In the genomic region with DNA sequence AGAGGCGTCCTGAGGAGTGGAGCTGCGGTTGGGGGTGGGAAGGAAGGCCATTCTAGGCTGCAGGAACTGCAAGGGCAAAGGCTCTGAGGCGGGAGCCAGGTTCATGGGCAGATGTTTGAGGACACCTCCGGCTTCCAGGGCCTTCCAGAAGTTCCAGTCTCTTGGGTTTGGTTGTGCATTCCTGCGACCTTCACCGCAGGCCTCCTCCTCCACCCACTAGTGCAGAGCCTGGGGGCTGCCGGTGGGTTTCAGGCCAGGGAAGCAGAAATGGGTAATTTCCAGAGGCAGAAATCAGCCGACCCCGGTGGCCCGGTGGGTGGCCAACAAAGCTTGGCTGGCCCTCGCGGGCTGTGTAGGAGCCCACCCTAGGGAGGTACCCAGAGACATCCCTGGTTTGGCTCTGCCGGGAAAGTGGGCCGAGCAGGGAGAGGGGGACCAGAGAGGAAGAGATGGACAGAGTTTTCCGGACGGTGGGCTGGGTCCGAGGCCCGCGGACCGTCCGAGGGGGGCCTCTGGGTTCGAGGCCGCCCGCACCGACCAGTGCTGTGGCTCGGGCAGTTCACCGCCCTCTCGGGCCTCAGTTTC, we compare ENCODE assay signal across 8 cellular contexts. TPM values are rescaled to one million over a fixed set of nuclear protein-coding genes. Genes with fewer than 3 reads are reported as not detected.
DNase-seq lines count a peak whose midpoint lies in the region; ATAC-seq and TF ChIP-seq lines count a peak whose summit lies in the region.
"Had no signal": no experiment of that assay in that cellular context is flagged by ENCODE, and none has a peak within 500 bp of the region (broad histone marks: within the 10 kb centered on the region; RNA-seq: fewer than 3 reads in every experiment).

No MANE protein-coding gene starts in this region.

- no peak for DNase-seq in GM23338 (ENCODE audit: low spot score)
- DNase-seq in activated naive CD8-positive, alpha-beta T cell treated with anti-CD3 and anti-CD28 coated beads for 36 hours, result no peak
- DNase-seq in hypothalamus (lab: John Stamatoyannopoulos, UW), result no peak
- DNase-seq in NK-92 (lab: John Stamatoyannopoulos, UW; ENCODE audit: unreplicated experiment), result no peak
- DNase-seq: KG1 had no signal

- H3K4me1 Mint-ChIP-seq in GM23338, result peaks cover 27% of the 10 kb centered on the region
- peaks cover 30% of the 10 kb centered on the region for H3K4me1 Mint-ChIP-seq in activated naive CD8-positive, alpha-beta T cell treated with anti-CD3 and anti-CD28 coated beads for 36 hours
- peaks cover 40% of the 10 kb centered on the region for H3K4me1 Mint-ChIP-seq in stimulated activated memory B cell treated with anti-CD40 and anti-IgM and Interleukin-4, amounts not matched to agents 10 μg/mL and 1 μg/mL and 100 μg/mL, for 72 hours

- H3K9me2 ChIP-seq in GM23338 (ENCODE audit: insufficient read depth), result no peaks in the 10 kb centered on the region

- no peak for TF ChIP-seq CTCF in GM23338 (conservative IDR thresholded peaks at IDR 0.05; ENCODE audit: low read depth in 2 of 2)

- no peaks in the 10 kb centered on the region; the same call in 2 of the 3 replicates for H3K9me3 Mint-ChIP-seq in GM23338
- no peaks in the 10 kb centered on the region for H3K9me3 Mint-ChIP-seq in activated naive CD8-positive, alpha-beta T cell treated with anti-CD3 and anti-CD28 coated beads for 36 hours
- no peaks in the 10 kb centered on the region for H3K9me3 Mint-ChIP-seq in stimulated activated memory B cell treated with anti-CD40 and anti-IgM and Interleukin-4, amounts not matched to agents 10 μg/mL and 1 μg/mL and 100 μg/mL, for 72 hours

- peaks cover 27% of the 10 kb centered on the region for H3K27me3 Mint-ChIP-seq in GM23338 (ENCODE audit: insufficient read depth, low read depth, poor library complexity)
- H3K27me3 Mint-ChIP-seq in activated naive CD8-positive, alpha-beta T cell treated with anti-CD3 and anti-CD28 coated beads for 36 hours, result no peaks in the 10 kb centered on the region
- no peaks in the 10 kb centered on the region for H3K27me3 Mint-ChIP-seq in stimulated activated memory B cell treated with anti-CD40 and anti-IgM and Interleukin-4, amounts not matched to agents 10 μg/mL and 1 μg/mL and 100 μg/mL, for 72 hours

- H3K27me3 ChIP-seq in GM23338 (ENCODE audit: insufficient read depth) (peaks cover 11% of the 10 kb centered on the region), iPS-20b (ENCODE audit: insufficient read depth, low read length) (peaks cover 17% of the 10 kb centered on the region)

- H3K36me3 ChIP-seq in GM23338 (ENCODE audit: insufficient read depth), result no peaks in the 10 kb centered on the region
- no peaks in the 10 kb centered on the region for H3K36me3 ChIP-seq in iPS-20b (ENCODE audit: insufficient read depth, low read depth, low read length)

- H3K4me1 ChIP-seq in GM23338 (ENCODE audit: insufficient read depth) (peaks cover 37% of the 10 kb centered on the region), iPS-20b (ENCODE audit: insufficient read depth, low read length) (peaks cover 13% of the 10 kb centered on the region; the same call in 1 of the 2 replicates)

- H3K27ac ChIP-seq in GM23338 (ENCODE audit: low read depth) (no peak overlapping the region), iPS-20b (ENCODE audit: low read length) (no peak overlapping the region)

- H4K20me1 ChIP-seq in GM23338 (replicated peaks; ENCODE audit: insufficient read depth), result no peaks in the 10 kb centered on the region

- peak overlapping the region; percentile 41; the same call in 1 of the 2 replicates for H3K9ac ChIP-seq in iPS-20b (ENCODE audit: low read depth, low read length)

- H3K4me2 ChIP-seq in GM23338, result peak overlapping the region; percentile 83

- ATAC-seq in GM23338 (no peak), HG03442 (IDR thresholded peaks at IDR 0.05; ENCODE audit: unreplicated experiment) (no peak)
- ATAC-seq in stimulated activated memory B cell treated with anti-CD40 and anti-IgM and Interleukin-4, amounts not matched to agents 10 μg/mL and 1 μg/mL and 100 μg/mL, for 72 hours, result no peak

- H2AFZ ChIP-seq in GM23338, result peak overlapping the region; percentile 80; the same call in 1 of the 2 replicates

- no peaks in the 10 kb centered on the region; the same call in 1 of the 2 replicates for H3K79me2 ChIP-seq in GM23338 (replicated peaks; ENCODE audit: insufficient read depth)

- peaks cover 21% of the 10 kb centered on the region for H3F3A ChIP-seq in GM23338 (replicated peaks; ENCODE audit: low read depth)

- H3K27ac Mint-ChIP-seq in GM23338, result no peak overlapping the region
- H3K27ac Mint-ChIP-seq in activated naive CD8-positive, alpha-beta T cell treated with anti-CD3 and anti-CD28 coated beads for 36 hours, result no peak overlapping the region
- peak overlapping the region; percentile 80 for H3K27ac Mint-ChIP-seq in stimulated activated memory B cell treated with anti-CD40 and anti-IgM and Interleukin-4, amounts not matched to agents 10 μg/mL and 1 μg/mL and 100 μg/mL, for 72 hours

- H3K4me3 ChIP-seq in GM23338, result peak overlapping the region; percentile 57
- H3K4me3 ChIP-seq in iPS-20b (ENCODE audit: low read length), result peak overlapping the region; percentile 61; the same call in 1 of the 2 replicates

- no peaks in the 10 kb centered on the region for H3K9me3 ChIP-seq in iPS-20b (ENCODE audit: insufficient read depth, low read depth, low read length)

- H3K4me3 Mint-ChIP-seq in GM23338, result peak overlapping the region; percentile 64
- H3K4me3 Mint-ChIP-seq in activated naive CD8-positive, alpha-beta T cell treated with anti-CD3 and anti-CD28 coated beads for 36 hours, result peak overlapping the region; percentile 61
- H3K4me3 Mint-ChIP-seq in stimulated activated memory B cell treated with anti-CD40 and anti-IgM and Interleukin-4, amounts not matched to agents 10 μg/mL and 1 μg/mL and 100 μg/mL, for 72 hours, result peak overlapping the region; percentile 69

- peaks cover 2% of the 10 kb centered on the region; the same call in 1 of the 3 replicates for H3K36me3 Mint-ChIP-seq in GM23338 (ENCODE audit: low read depth)
- H3K36me3 Mint-ChIP-seq in activated naive CD8-positive, alpha-beta T cell treated with anti-CD3 and anti-CD28 coated beads for 36 hours, result peaks cover 2% of the 10 kb centered on the region
- no peaks in the 10 kb centered on the region for H3K36me3 Mint-ChIP-seq in stimulated activated memory B cell treated with anti-CD40 and anti-IgM and Interleukin-4, amounts not matched to agents 10 μg/mL and 1 μg/mL and 100 μg/mL, for 72 hours

TF ChIP-seq in GM23338, 12 proteins besides CTCF, POLR2A, EP300 and RAD21 (continues in another document):
- TF ChIP-seq CREB1 (CRISPR knock-in tag; IDR thresholded peaks at IDR 0.05; ENCODE audit: low read depth) (no peak), EZH2phosphoT487 (IDR thresholded peaks at IDR 0.05; ENCODE audit: unreplicated experiment) (no peak), ZNF114 (CRISPR knock-in tag; IDR thresholded peaks at IDR 0.05) (no peak), EZH2 (IDR thresholded peaks at IDR 0.05; ENCODE audit: low read depth, unreplicated experiment) (no peak)
- TF ChIP-seq, protein P1, sequence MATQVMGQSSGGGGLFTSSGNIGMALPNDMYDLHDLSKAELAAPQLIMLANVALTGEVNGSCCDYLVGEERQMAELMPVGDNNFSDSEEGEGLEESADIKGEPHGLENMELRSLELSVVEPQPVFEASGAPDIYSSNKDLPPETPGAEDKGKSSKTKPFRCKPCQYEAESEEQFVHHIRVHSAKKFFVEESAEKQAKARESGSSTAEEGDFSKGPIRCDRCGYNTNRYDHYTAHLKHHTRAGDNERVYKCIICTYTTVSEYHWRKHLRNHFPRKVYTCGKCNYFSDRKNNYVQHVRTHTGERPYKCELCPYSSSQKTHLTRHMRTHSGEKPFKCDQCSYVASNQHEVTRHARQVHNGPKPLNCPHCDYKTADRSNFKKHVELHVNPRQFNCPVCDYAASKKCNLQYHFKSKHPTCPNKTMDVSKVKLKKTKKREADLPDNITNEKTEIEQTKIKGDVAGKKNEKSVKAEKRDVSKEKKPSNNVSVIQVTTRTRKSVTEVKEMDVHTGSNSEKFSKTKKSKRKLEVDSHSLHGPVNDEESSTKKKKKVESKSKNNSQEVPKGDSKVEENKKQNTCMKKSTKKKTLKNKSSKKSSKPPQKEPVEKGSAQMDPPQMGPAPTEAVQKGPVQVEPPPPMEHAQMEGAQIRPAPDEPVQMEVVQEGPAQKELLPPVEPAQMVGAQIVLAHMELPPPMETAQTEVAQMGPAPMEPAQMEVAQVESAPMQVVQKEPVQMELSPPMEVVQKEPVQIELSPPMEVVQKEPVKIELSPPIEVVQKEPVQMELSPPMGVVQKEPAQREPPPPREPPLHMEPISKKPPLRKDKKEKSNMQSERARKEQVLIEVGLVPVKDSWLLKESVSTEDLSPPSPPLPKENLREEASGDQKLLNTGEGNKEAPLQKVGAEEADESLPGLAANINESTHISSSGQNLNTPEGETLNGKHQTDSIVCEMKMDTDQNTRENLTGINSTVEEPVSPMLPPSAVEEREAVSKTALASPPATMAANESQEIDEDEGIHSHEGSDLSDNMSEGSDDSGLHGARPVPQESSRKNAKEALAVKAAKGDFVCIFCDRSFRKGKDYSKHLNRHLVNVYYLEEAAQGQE (IDR thresholded peaks at IDR 0.05; ENCODE audit: unreplicated experiment), result no peak

RNA-seq across cellular contexts. Expression of a gene that starts 0.4 kb away (rescaled TPM):
- total RNA-seq in GM23338 (2014; rRNA removed; shearing (Covaris generic)), result 5.9 and 7.6 TPM in 2 replicates
- polyA plus RNA-seq in GM23338 (2016; fragmentation: Nextera tagmentation; extraction: Ambion mirVana), result 3.8 and 4.5 TPM in 2 replicates
- total RNA-seq in activated naive CD8-positive, alpha-beta T cell treated with anti-CD3 and anti-CD28 coated beads for 36 hours, result 1 to 10 TPM; 1.5 to 2.1 TPM

RNA-seq across cellular contexts. Expression of a gene that starts 3.0 kb away (rescaled TPM):
- total RNA-seq in GM23338 (2014; rRNA removed; shearing (Covaris generic)), result 17.8 and 21.4 TPM in 2 replicates
- polyA plus RNA-seq in GM23338 (2016; fragmentation: Nextera tagmentation; extraction: Ambion mirVana), result 6.3 and 6.6 TPM in 2 replicates
- 10 to 100 TPM; 13.2 to 16.0 TPM for total RNA-seq in activated naive CD8-positive, alpha-beta T cell treated with anti-CD3 and anti-CD28 coated beads for 36 hours

RNA-seq across cellular contexts. Expression of a gene that starts 5.8 kb away (rescaled TPM):
- 4.9 and 5.2 TPM in 2 replicates for total RNA-seq in GM23338 (2014; rRNA removed; shearing (Covaris generic))
- 95.1 and 97.9 TPM in 2 replicates for polyA plus RNA-seq in GM23338 (2016; fragmentation: Nextera tagmentation; extraction: Ambion mirVana)
- total RNA-seq in activated naive CD8-positive, alpha-beta T cell treated with anti-CD3 and anti-CD28 coated beads for 36 hours, result 10 to 100 TPM; 58.0 to 63.4 TPM

RNA-seq across cellular contexts. Expression of a gene that starts 16.9 kb away (rescaled TPM):
- 69.8 and 98.4 TPM in 2 replicates for total RNA-seq in GM23338 (2014; rRNA removed; shearing (Covaris generic))
- polyA plus RNA-seq in GM23338 (2016; fragmentation: Nextera tagmentation; extraction: Ambion mirVana), result 428 and 433 TPM in 2 replicates
- total RNA-seq in activated naive CD8-positive, alpha-beta T cell treated with anti-CD3 and anti-CD28 coated beads for 36 hours, result 100 to 1,000 TPM; 107 to 117 TPM

RNA-seq across cellular contexts. Expression of a gene that starts 57.0 kb away (rescaled TPM):
- 0.27 and 1.3 TPM in 2 replicates for total RNA-seq in GM23338 (2014; rRNA removed; shearing (Covaris generic))
- 0.56 and 1.2 TPM in 2 replicates for polyA plus RNA-seq in GM23338 (2016; fragmentation: Nextera tagmentation; extraction: Ambion mirVana)
- total RNA-seq in activated naive CD8-positive, alpha-beta T cell treated with anti-CD3 and anti-CD28 coated beads for 36 hours, result 1 to 10 TPM; 1.6 to 2.4 TPM
